Comparison of ENCODE assay signal across 9 cellular contexts in genomic region chr2:172985139-172985874, GRCh38.
DNase-seq lines count a peak whose midpoint lies in the region; ATAC-seq and TF ChIP-seq lines count a peak whose summit lies in the region.
"Had no signal": no experiment of that assay in that cellular context is flagged by ENCODE, and none has a peak within 500 bp of the region (broad histone marks: within the 10 kb centered on the region; RNA-seq: fewer than 3 reads in every experiment).

No MANE protein-coding gene starts in this region.

- H3K4me3 ChIP-seq in mucosa of descending colon: no peak overlapping the region
- H3K4me3 ChIP-seq in CD4-positive, alpha-beta memory T cell (ENCODE audit: low read length in 2 of 2): no peak overlapping the region

- no peak overlapping the region for H3K27ac Mint-ChIP-seq in effector memory CD8-positive, alpha-beta T cell
- no peak overlapping the region for H3K27ac Mint-ChIP-seq in CD4-positive, alpha-beta memory T cell
- H3K27ac Mint-ChIP-seq: nephron progenitor cell had no signal

- no peaks in the 10 kb centered on the region for H3K36me3 Mint-ChIP-seq in effector memory CD8-positive, alpha-beta T cell (ENCODE audit: insufficient read depth)
- no peaks in the 10 kb centered on the region for H3K36me3 Mint-ChIP-seq in CD4-positive, alpha-beta memory T cell

- TF ChIP-seq CTCF in mucosa of descending colon (IDR thresholded peaks at IDR 0.05): no peak

- POLR2A ChIA-PET in CD4-positive, alpha-beta memory T cell (lab: Charles Lee; ENCODE audit: partially characterized antibody): no interaction called here

- DNase-seq in DMS79 treated with DMSO at 0.1 percent for 48 hours (lab: John Stamatoyannopoulos, UW) (peak; percentile 91), LHCN-M2 (ENCODE audit: low read depth) (peak; percentile 42), astrocyte of the hippocampus (ENCODE audit: low read depth, low spot score) (peak; percentile 77), mucosa of descending colon (no peak), NCI-H2171 treated with DMSO at 0.1 percent for 48 hours (lab: John Stamatoyannopoulos, UW) (no peak)
- DNase-seq in effector memory CD8-positive, alpha-beta T cell: no peak
- no peak for DNase-seq in CD4-positive, alpha-beta memory T cell
- DNase-seq: nephron progenitor cell had no signal

- H3K4me1 Mint-ChIP-seq in effector memory CD8-positive, alpha-beta T cell (ENCODE audit: low read depth in 2 of 2): peaks cover 3 to 5% of the 10 kb centered on the region in 2 donors
- peaks cover 0 to 7% (median 1%) of the 10 kb centered on the region in 4 donors for H3K4me1 Mint-ChIP-seq in CD4-positive, alpha-beta memory T cell
- H3K4me1 Mint-ChIP-seq: nephron progenitor cell had no signal

- peak; percentile 17 for ATAC-seq in mucosa of descending colon
- no peak for ATAC-seq in effector memory CD8-positive, alpha-beta T cell (replicated peaks)
- no peak for ATAC-seq in HG03280 (IDR thresholded peaks at IDR 0.05; ENCODE audit: unreplicated experiment)

- H3K9me3 ChIP-seq in mucosa of descending colon: no peaks in the 10 kb centered on the region
- no peaks in the 10 kb centered on the region for H3K9me3 ChIP-seq in CD4-positive, alpha-beta memory T cell (ENCODE audit: control insufficient read depth in 1 of 2, low read length in 2 of 2)

- intact Hi-C loops in mucosa of descending colon (cut with DNase I, micrococcal nuclease): no loop called here
- intact Hi-C loops in CD4-positive, alpha-beta memory T cell (cut with micrococcal nuclease): no loop called here

- H3K27me3 ChIP-seq in CD4-positive, alpha-beta memory T cell (ENCODE audit: insufficient read depth, low read length): peaks cover 1% of the 10 kb centered on the region

- peaks cover 44 to 56% of the 10 kb centered on the region in 2 donors for H3K27me3 Mint-ChIP-seq in effector memory CD8-positive, alpha-beta T cell
- peaks cover 6 to 23% of the 10 kb centered on the region in 2 donors for H3K27me3 Mint-ChIP-seq in CD4-positive, alpha-beta memory T cell

- no peak overlapping the region for H3K27ac ChIP-seq in CD4-positive, alpha-beta memory T cell (ENCODE audit: low read depth, low read length)

- CTCF ChIA-PET in CD4-positive, alpha-beta memory T cell (lab: Charles Lee; ENCODE audit: partially characterized antibody): interaction anchor here (1.0 kb wide), 1 partner anchor 12 kb away, joined by 3 read pairs; no protein-coding TSS in a partner anchor

- H3K4me3 Mint-ChIP-seq in effector memory CD8-positive, alpha-beta T cell: no peak overlapping the region
- no peak overlapping the region for H3K4me3 Mint-ChIP-seq in CD4-positive, alpha-beta memory T cell
- H3K4me3 Mint-ChIP-seq: nephron progenitor cell had no signal

- no peaks in the 10 kb centered on the region for H3K4me1 ChIP-seq in mucosa of descending colon (ENCODE audit: low read depth)
- H3K4me1 ChIP-seq in CD4-positive, alpha-beta memory T cell (ENCODE audit: insufficient read depth, low read length): no peaks in the 10 kb centered on the region

- no peaks in the 10 kb centered on the region for H3K36me3 ChIP-seq in mucosa of descending colon (ENCODE audit: low read depth)
- H3K36me3 ChIP-seq in CD4-positive, alpha-beta memory T cell (ENCODE audit: insufficient read depth, low read length): no peaks in the 10 kb centered on the region

- no peaks in the 10 kb centered on the region for H3K9me3 Mint-ChIP-seq in effector memory CD8-positive, alpha-beta T cell
- no peaks in the 10 kb centered on the region for H3K9me3 Mint-ChIP-seq in CD4-positive, alpha-beta memory T cell
- H3K9me3 Mint-ChIP-seq: nephron progenitor cell had no signal

Comparison
In these comparisons a context has a peak if more than half of its experiments do, and no peak if none do; other contexts are left out.
1. DNase-seq: peak in DMS79 treated with DMSO at 0.1 percent for 48 hours (single experiment), LHCN-M2 (single experiment) and astrocyte of the hippocampus (single experiment); none in mucosa of descending colon (0 of 3), NCI-H2171 treated with DMSO at 0.1 percent for 48 hours (single experiment), effector memory CD8-positive, alpha-beta T cell (0 of 3) and CD4-positive, alpha-beta memory T cell (0 of 5).